Comparison of ENCODE assay signal across 19 cellular contexts in the genomic region with DNA sequence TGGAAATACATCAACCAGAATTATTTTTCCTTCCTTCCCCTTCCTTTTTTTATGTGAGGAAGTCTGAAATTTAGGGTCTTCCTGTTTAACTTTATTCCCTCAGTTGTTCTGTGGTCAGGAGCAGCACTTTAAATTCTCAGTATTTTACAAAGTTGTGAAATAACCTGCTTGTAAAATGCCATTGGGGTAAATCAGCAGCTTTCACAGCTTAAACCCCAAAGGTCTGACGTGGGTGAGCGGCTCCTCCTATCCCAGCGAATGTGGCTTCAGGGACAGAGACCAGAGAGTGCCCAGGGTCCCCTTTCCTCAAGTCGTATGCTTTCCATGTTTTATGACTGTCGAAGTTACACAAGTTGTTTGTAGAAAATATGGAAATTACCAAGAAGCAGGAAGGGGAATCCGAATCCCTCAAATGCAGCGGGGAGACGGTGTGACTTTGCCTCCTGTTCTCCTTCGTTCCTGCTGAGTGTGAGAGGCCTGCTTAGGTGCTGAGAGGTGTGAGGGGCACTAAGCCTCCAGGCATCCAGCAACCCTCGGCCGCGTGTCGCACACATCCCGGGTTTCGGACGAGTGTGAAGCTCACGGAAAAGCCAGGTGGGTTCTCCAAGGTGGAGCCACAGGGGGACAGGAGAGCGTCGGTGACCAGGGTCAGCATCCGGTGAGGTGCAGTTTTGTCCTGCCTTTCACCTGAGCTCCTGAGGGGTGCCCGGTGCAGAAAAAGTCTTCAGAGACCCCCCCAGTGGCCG. TPM values are rescaled to one million over a fixed set of nuclear protein-coding genes. Genes with fewer than 3 reads are reported as not detected.
DNase-seq lines count a peak whose midpoint lies in the region; ATAC-seq and TF ChIP-seq lines count a peak whose summit lies in the region.
"Had no signal": no experiment of that assay in that cellular context is flagged by ENCODE, and none has a peak within 500 bp of the region (broad histone marks: within the 10 kb centered on the region; RNA-seq: fewer than 3 reads in every experiment).

No MANE protein-coding gene starts in this region.

- H3K27me3 ChIP-seq in GM23338 (ENCODE audit: insufficient read depth) (peaks cover 35% of the 10 kb centered on the region), foreskin keratinocyte (peaks cover 46% of the 10 kb centered on the region)

- no peak overlapping the region for H3K27ac Mint-ChIP-seq in GM23338
- H3K27ac Mint-ChIP-seq in WTC11, result no peak overlapping the region
- H3K27ac Mint-ChIP-seq: T-cell had no signal

- no peaks in the 10 kb centered on the region for H3K4me1 Mint-ChIP-seq in GM23338
- 0 out of 2 replicates have a peak, but pooled peaks cover 3% of the 10 kb centered on the region for H3K4me1 Mint-ChIP-seq in WTC11

- H3F3A ChIP-seq in GM23338 (replicated peaks; ENCODE audit: low read depth), result no peaks in the 10 kb centered on the region

- H3K4me3 Mint-ChIP-seq in GM23338 (peak overlapping the region; percentile 62; the same call in 2 of the 3 replicates), WTC11 (peak overlapping the region; percentile 47)

- no peak overlapping the region for H3K4me2 ChIP-seq in GM23338

- H3K4me1 ChIP-seq in GM23338 (ENCODE audit: insufficient read depth) (no peaks in the 10 kb centered on the region), foreskin keratinocyte (no peaks in the 10 kb centered on the region)
- H3K4me1 ChIP-seq: adrenal gland had no signal

- no peak for ATAC-seq in GM23338
- ATAC-seq in WTC11, result no peak
- no peak for ATAC-seq in foreskin keratinocyte
- ATAC-seq in HG03135 (IDR thresholded peaks at IDR 0.05; ENCODE audit: unreplicated experiment), result no peak
- ATAC-seq: activated CD4-positive, CD25-positive, alpha-beta regulatory T cell treated with anti-CD3 and anti-CD28 coated beads, Interleukin-2, amount 50 U/mL, for 24 hours; pancreas; T-cell had no signal

- no peaks in the 10 kb centered on the region for H4K20me1 ChIP-seq in GM23338 (replicated peaks; ENCODE audit: insufficient read depth)

- H3K27ac ChIP-seq in GM23338 (ENCODE audit: low read depth), result no peak overlapping the region
- H3K27ac ChIP-seq in foreskin keratinocyte, result no peak overlapping the region
- H3K27ac ChIP-seq: adrenal gland, esophagus squamous epithelium, pancreas, thoracic aorta had no signal

- H3K9me2 ChIP-seq in GM23338 (ENCODE audit: insufficient read depth), result no peaks in the 10 kb centered on the region

- POLR2A ChIA-PET in WTC11 (lab: Charles Lee), result no interaction called here

- H3K9me3 Mint-ChIP-seq in GM23338 (no peaks in the 10 kb centered on the region), WTC11 (no peaks in the 10 kb centered on the region)
- H3K9me3 Mint-ChIP-seq: T-cell had no signal

- no peaks in the 10 kb centered on the region for H3K79me2 ChIP-seq in GM23338 (replicated peaks; ENCODE audit: insufficient read depth)

- no peak overlapping the region for H3K4me3 ChIP-seq in GM23338

- DNase-seq in AG08395 (ENCODE audit: low spot score) (peak; percentile 29), GM23338 (ENCODE audit: low spot score) (no peak), WTC11 (ENCODE audit: low spot score) (no peak), mesenteric fat pad (ENCODE audit: low spot score) (peak; percentile 64), NCI-H187 (lab: John Stamatoyannopoulos, UW) (no peak), foreskin keratinocyte (no peak), NCI-H1694 treated with DMSO at 0.1 percent for 48 hours (lab: John Stamatoyannopoulos, UW) (no peak)
- DNase-seq: adrenal gland; esophagus squamous epithelium; midbrain; NCI-H1092; NCI-H345; stimulated activated CD4-positive, alpha-beta T cell treated with anti-CD3 and anti-CD28 coated beads, Interleukin-15, amount 100 ng/mL, for 24 hours; T-cell had no signal

- peaks cover 28% of the 10 kb centered on the region for H3K27me3 Mint-ChIP-seq in GM23338 (ENCODE audit: insufficient read depth, low read depth, poor library complexity)
- peaks cover 54% of the 10 kb centered on the region for H3K27me3 Mint-ChIP-seq in WTC11 (ENCODE audit: low read depth)

- TF ChIP-seq CTCF in GM23338 (conservative IDR thresholded peaks at IDR 0.05; ENCODE audit: low read depth in 2 of 2) (no peak), WTC11 (IDR thresholded peaks at IDR 0.05) (no peak), foreskin keratinocyte (conservative IDR thresholded peaks at IDR 0.05) (no peak)

- H3K36me3 ChIP-seq in GM23338 (ENCODE audit: insufficient read depth), result no peaks in the 10 kb centered on the region
- H3K36me3 ChIP-seq: adrenal gland, esophagus squamous epithelium, pancreas, thoracic aorta had no signal

- H3K36me3 Mint-ChIP-seq in GM23338 (ENCODE audit: low read depth), result no peaks in the 10 kb centered on the region
- no peaks in the 10 kb centered on the region for H3K36me3 Mint-ChIP-seq in WTC11
- H3K36me3 Mint-ChIP-seq: T-cell had no signal

- CTCF ChIA-PET in WTC11 (lab: Charles Lee), result no interaction called here

- no peak overlapping the region for H2AFZ ChIP-seq in GM23338

TF ChIP-seq in GM23338, 12 proteins besides CTCF, POLR2A, EP300 and RAD21:
- TF ChIP-seq EZH2 (IDR thresholded peaks at IDR 0.05; ENCODE audit: low read depth, unreplicated experiment) (peak; percentile 26), NANOG (IDR thresholded peaks at IDR 0.05; ENCODE audit: borderline replicate concordance) (no peak)
TF ChIP-seq in GM23338: peak in this region for 1.

TF ChIP-seq in WTC11, 78 proteins besides CTCF, POLR2A, EP300 and RAD21:
- TF ChIP-seq TEAD1 (CRISPR knock-in tag; IDR thresholded peaks at IDR 0.05) (no peak), MXD4 (CRISPR knock-in tag; IDR thresholded peaks at IDR 0.05; ENCODE audit: borderline replicate concordance) (no peak)
- TF ChIP-seq, protein P1, sequence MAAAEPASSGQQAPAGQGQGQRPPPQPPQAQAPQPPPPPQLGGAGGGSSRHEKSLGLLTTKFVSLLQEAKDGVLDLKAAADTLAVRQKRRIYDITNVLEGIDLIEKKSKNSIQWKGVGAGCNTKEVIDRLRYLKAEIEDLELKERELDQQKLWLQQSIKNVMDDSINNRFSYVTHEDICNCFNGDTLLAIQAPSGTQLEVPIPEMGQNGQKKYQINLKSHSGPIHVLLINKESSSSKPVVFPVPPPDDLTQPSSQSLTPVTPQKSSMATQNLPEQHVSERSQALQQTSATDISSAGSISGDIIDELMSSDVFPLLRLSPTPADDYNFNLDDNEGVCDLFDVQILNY (CRISPR knock-in tag; IDR thresholded peaks at IDR 0.05), result no peak
- TF ChIP-seq, protein P2, sequence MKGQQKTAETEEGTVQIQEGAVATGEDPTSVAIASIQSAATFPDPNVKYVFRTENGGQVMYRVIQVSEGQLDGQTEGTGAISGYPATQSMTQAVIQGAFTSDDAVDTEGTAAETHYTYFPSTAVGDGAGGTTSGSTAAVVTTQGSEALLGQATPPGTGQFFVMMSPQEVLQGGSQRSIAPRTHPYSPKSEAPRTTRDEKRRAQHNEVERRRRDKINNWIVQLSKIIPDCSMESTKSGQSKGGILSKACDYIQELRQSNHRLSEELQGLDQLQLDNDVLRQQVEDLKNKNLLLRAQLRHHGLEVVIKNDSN (CRISPR knock-in tag; IDR thresholded peaks at IDR 0.05), result no peak

RNA-seq across cellular contexts. Expression of a gene that starts 10.8 kb away (rescaled TPM):
- 0.52 TPM in 1 of 2 replicates, not detected in the other for total RNA-seq in GM23338 (2014; rRNA removed; shearing (Covaris generic))
- 0.13 TPM in 1 of 2 replicates, not detected in the other for polyA plus RNA-seq in GM23338 (2016; fragmentation: Nextera tagmentation; extraction: Ambion mirVana)
- total RNA-seq in WTC11 (2021), result 0.34 to 0.62 TPM (median 0.50 TPM) in 3 replicates
- total RNA-seq in mesenteric fat pad, result 0.51 TPM
- total RNA-seq in foreskin keratinocyte, result not detected in 2 replicates
- not detected in 2 replicates for polyA plus RNA-seq in foreskin keratinocyte
- total RNA-seq: HT-29, T-cell had no signal
- polyA plus RNA-seq: pancreas had no signal

Comparison
In these comparisons a context has a peak if more than half of its experiments do, and no peak if none do; other contexts are left out.
1. DNase-seq: peak in AG08395 (single experiment) and mesenteric fat pad (single experiment); none in GM23338 (single experiment), WTC11 (single experiment), NCI-H187 (0 of 2), foreskin keratinocyte (0 of 2) and NCI-H1694 treated with DMSO at 0.1 percent for 48 hours (single experiment).